ENCODE assay signal across 1 cellular context in genomic region chr2:169361706-169362345, GRCh38.
TF ChIP-seq lines count a peak whose summit lies in the region.

No MANE protein-coding gene starts in this region.

TF ChIP-seq in GM12878, 131 proteins besides CTCF, POLR2A, EP300 and RAD21 (continued from another document):
- TF ChIP-seq CUX1 (IDR thresholded peaks at IDR 0.05; ENCODE audit: insufficient replicate concordance, low read depth, low read length) (no peak), EGR1 (IDR thresholded peaks at IDR 0.05; ENCODE audit: borderline replicate concordance in 1 of 2, low read depth in 2 of 2, low read length in 2 of 2) (no peak), BMI1 (IDR thresholded peaks at IDR 0.05; ENCODE audit: borderline replicate concordance) (no peak), WRNIP1 (IDR thresholded peaks at IDR 0.05; ENCODE audit: borderline replicate concordance, low read depth, low read length) (no peak), KAT2A (conservative IDR thresholded peaks at IDR 0.05; ENCODE audit: control insufficient read depth, low read depth, low read length) (no peak), CBFB (IDR thresholded peaks at IDR 0.05; ENCODE audit: low read depth) (no peak), TCF3 (IDR thresholded peaks at IDR 0.05; ENCODE audit: borderline replicate concordance, insufficient read depth, low read depth, low read length) (no peak), TCF12 (IDR thresholded peaks at IDR 0.05; ENCODE audit: low read depth, low read length) (no peak), NRF1 (conservative IDR thresholded peaks at IDR 0.05; ENCODE audit: low read depth, low read length) (no peak)
TF ChIP-seq in GM12878: peak in this region for 0.
